In genomic region chr11:9533736-9534473, GRCh38 we compare ENCODE assay signal across 1 cellular context.
TF ChIP-seq lines count a peak whose summit lies in the region.

No MANE protein-coding gene starts in this region.

TF ChIP-seq in GM23338, 12 proteins besides CTCF, POLR2A, EP300 and RAD21:
- TF ChIP-seq ZNF462 (CRISPR knock-in tag; IDR thresholded peaks at IDR 0.05), result no peak
- TF ChIP-seq JUNB (IDR thresholded peaks at IDR 0.05; ENCODE audit: unreplicated experiment), result no peak
- TF ChIP-seq STAT1 (IDR thresholded peaks at IDR 0.05; ENCODE audit: unreplicated experiment), result no peak
- no peak for TF ChIP-seq CREB1 (CRISPR knock-in tag; IDR thresholded peaks at IDR 0.05; ENCODE audit: low read depth)
- TF ChIP-seq ZNF114 (CRISPR knock-in tag; IDR thresholded peaks at IDR 0.05), result no peak
- no peak for TF ChIP-seq ZNF331 (CRISPR knock-in tag; IDR thresholded peaks at IDR 0.05; ENCODE audit: low read depth)
- no peak for TF ChIP-seq POLR2AphosphoS5 (IDR thresholded peaks at IDR 0.05; ENCODE audit: low read depth)
- no peak for TF ChIP-seq NANOG (IDR thresholded peaks at IDR 0.05; ENCODE audit: borderline replicate concordance)
- TF ChIP-seq EZH2phosphoT487 (IDR thresholded peaks at IDR 0.05; ENCODE audit: unreplicated experiment), result no peak
- no peak for TF ChIP-seq EZH2 (IDR thresholded peaks at IDR 0.05; ENCODE audit: low read depth, unreplicated experiment)
- TF ChIP-seq REST (IDR thresholded peaks at IDR 0.05; ENCODE audit: unreplicated experiment), result no peak
- no peak for TF ChIP-seq ETS1 (IDR thresholded peaks at IDR 0.05)
